In genomic region chr21:35658242-35658641, GRCh38 we compare ENCODE assay signal across 13 cellular contexts.
A peak's percentile ranks its signal among the peaks of the same experiment; 100 is the strongest.
DNase-seq lines count a peak whose midpoint lies in the region; ATAC-seq and TF ChIP-seq lines count a peak whose summit lies in the region.
"Had no signal": no experiment of that assay in that cellular context is flagged by ENCODE, and none has a peak within 500 bp of the region (broad histone marks: within the 10 kb centered on the region; RNA-seq: fewer than 3 reads in every experiment).

No MANE protein-coding gene starts in this region.

- TF ChIP-seq CTCF in fibroblast of the aortic adventitia (IDR thresholded peaks at IDR 0.05; ENCODE audit: insufficient read depth, low read length), result no peak
- no peak for TF ChIP-seq CTCF in thyroid gland (IDR thresholded peaks at IDR 0.05)
- TF ChIP-seq CTCF in Peyer's patch (IDR thresholded peaks at IDR 0.05), result no peak
- no peak for TF ChIP-seq CTCF in CD8-positive, alpha-beta T cell (IDR thresholded peaks at IDR 0.05)

- 25 to 30% methylated on average over 3 of the region's 3 CpGs for WGBS in thyroid gland, 2 donors

- TF ChIP-seq POLR2A in thyroid gland (IDR thresholded peaks at IDR 0.05) (no peak), Peyer's patch (IDR thresholded peaks at IDR 0.05) (no peak)

- H3K9me3 ChIP-seq in thyroid gland (no peaks in the 10 kb centered on the region), Peyer's patch (no peaks in the 10 kb centered on the region)
- H3K9me3 ChIP-seq in CD8-positive, alpha-beta T cell (ENCODE audit: low read length), result no peaks in the 10 kb centered on the region

- no peaks in the 10 kb centered on the region for H3K36me3 Mint-ChIP-seq in activated naive CD8-positive, alpha-beta T cell treated with anti-CD3 and anti-CD28 coated beads, Interleukin-2, amount 10 ng/mL, durations not matched to agents 7 days and 5 days
- no peaks in the 10 kb centered on the region for H3K36me3 Mint-ChIP-seq in activated naive CD8-positive, alpha-beta T cell treated with anti-CD3 and anti-CD28 coated beads for 36 hours
- no peaks in the 10 kb centered on the region for H3K36me3 Mint-ChIP-seq in CD8-positive, alpha-beta T cell

- no peaks in the 10 kb centered on the region for H3K27me3 ChIP-seq in thyroid gland
- H3K27me3 ChIP-seq in Peyer's patch, result no peaks in the 10 kb centered on the region
- no peaks in the 10 kb centered on the region for H3K27me3 ChIP-seq in CD8-positive, alpha-beta T cell (ENCODE audit: insufficient read depth, low read length)

- POLR2A ChIA-PET in activated naive CD8-positive, alpha-beta T cell treated with anti-CD3 and anti-CD28 coated beads, Interleukin-2, amount 10 ng/mL, durations not matched to agents 7 days and 5 days (lab: Charles Lee), result no interaction called here
- POLR2A ChIA-PET in CD8-positive, alpha-beta T cell (lab: Charles Lee), result no interaction called here

- H3K4me1 Mint-ChIP-seq in activated naive CD8-positive, alpha-beta T cell treated with anti-CD3 and anti-CD28 coated beads, Interleukin-2, amount 10 ng/mL, durations not matched to agents 7 days and 5 days, result peaks cover 16% of the 10 kb centered on the region
- peaks cover 8% of the 10 kb centered on the region for H3K4me1 Mint-ChIP-seq in activated naive CD8-positive, alpha-beta T cell treated with anti-CD3 and anti-CD28 coated beads for 36 hours
- peaks cover 8% of the 10 kb centered on the region for H3K4me1 Mint-ChIP-seq in CD8-positive, alpha-beta T cell (ENCODE audit: low read depth)
- H3K4me1 Mint-ChIP-seq: B cell, GM23338, neural crest cell had no signal

- H3K4me3 ChIP-seq in fibroblast of the aortic adventitia (ENCODE audit: low read depth, low read length) (no peak overlapping the region), thyroid gland (replicated peaks in 1 of 3) (no peak overlapping the region), Peyer's patch (no peak overlapping the region)
- no peak overlapping the region for H3K4me3 ChIP-seq in CD8-positive, alpha-beta T cell (ENCODE audit: low read depth, low read length)
- H3K4me3 ChIP-seq: GM23338, SK-N-MC had no signal

- intact Hi-C loops in thyroid gland (cut with DNase I), result no loop called here
- intact Hi-C loops in CD8-positive, alpha-beta T cell (cut with DNase I, micrococcal nuclease), result no loop called here

- peak overlapping the region; percentile 42 for H3K4me3 Mint-ChIP-seq in activated naive CD8-positive, alpha-beta T cell treated with anti-CD3 and anti-CD28 coated beads, Interleukin-2, amount 10 ng/mL, durations not matched to agents 7 days and 5 days
- no peak overlapping the region for H3K4me3 Mint-ChIP-seq in activated naive CD8-positive, alpha-beta T cell treated with anti-CD3 and anti-CD28 coated beads for 36 hours
- no peak overlapping the region for H3K4me3 Mint-ChIP-seq in CD8-positive, alpha-beta T cell
- H3K4me3 Mint-ChIP-seq: B cell, GM23338, neural crest cell had no signal

- peaks cover 6% of the 10 kb centered on the region for H3K27me3 Mint-ChIP-seq in activated naive CD8-positive, alpha-beta T cell treated with anti-CD3 and anti-CD28 coated beads, Interleukin-2, amount 10 ng/mL, durations not matched to agents 7 days and 5 days
- no peaks in the 10 kb centered on the region for H3K27me3 Mint-ChIP-seq in activated naive CD8-positive, alpha-beta T cell treated with anti-CD3 and anti-CD28 coated beads for 36 hours
- no peaks in the 10 kb centered on the region for H3K27me3 Mint-ChIP-seq in CD8-positive, alpha-beta T cell (ENCODE audit: low read depth)

- peak overlapping the region; percentile 65 for H3K27ac Mint-ChIP-seq in activated naive CD8-positive, alpha-beta T cell treated with anti-CD3 and anti-CD28 coated beads, Interleukin-2, amount 10 ng/mL, durations not matched to agents 7 days and 5 days
- no peak overlapping the region for H3K27ac Mint-ChIP-seq in activated naive CD8-positive, alpha-beta T cell treated with anti-CD3 and anti-CD28 coated beads for 36 hours
- no peak overlapping the region for H3K27ac Mint-ChIP-seq in CD8-positive, alpha-beta T cell
- H3K27ac Mint-ChIP-seq: B cell, GM23338 had no signal

- H3K36me3 ChIP-seq in thyroid gland (no peaks in the 10 kb centered on the region), Peyer's patch (no peaks in the 10 kb centered on the region)
- H3K36me3 ChIP-seq in CD8-positive, alpha-beta T cell (ENCODE audit: insufficient read depth, low read length), result no peaks in the 10 kb centered on the region

- CTCF ChIA-PET in CD8-positive, alpha-beta T cell (lab: Charles Lee), result no interaction called here

- no peak for DNase-seq in activated naive CD8-positive, alpha-beta T cell treated with anti-CD3 and anti-CD28 coated beads, Interleukin-2, amount 10 ng/mL, durations not matched to agents 7 days and 5 days
- no peak for DNase-seq in activated naive CD8-positive, alpha-beta T cell treated with anti-CD3 and anti-CD28 coated beads for 36 hours
- DNase-seq in SIG-M5 treated with dmso at 0.1 percent for 504 hours (lab: John Stamatoyannopoulos, UW; ENCODE audit: unreplicated experiment), result peak; percentile 85
- DNase-seq in fibroblast of the aortic adventitia (ENCODE audit: low read depth), result peak; percentile 73
- peak; percentile 3 to 8 for DNase-seq in thyroid gland
- DNase-seq in Peyer's patch, result no peak
- DNase-seq in DMS53 (lab: John Stamatoyannopoulos, UW), result no peak
- no peak for DNase-seq in CD8-positive, alpha-beta T cell
- DNase-seq: NCI-H1694 had no signal

- H3K27ac ChIP-seq in thyroid gland (no peak overlapping the region), Peyer's patch (no peak overlapping the region)
- no peak overlapping the region for H3K27ac ChIP-seq in CD8-positive, alpha-beta T cell (ENCODE audit: low read depth, low read length)
- H3K27ac ChIP-seq: SK-N-MC had no signal

- peak; percentile 61 for ATAC-seq in activated naive CD8-positive, alpha-beta T cell treated with anti-CD3 and anti-CD28 coated beads, Interleukin-2, amount 10 ng/mL, durations not matched to agents 7 days and 5 days (ENCODE audit: low read depth)
- no peak for ATAC-seq in CD8-positive, alpha-beta T cell
- ATAC-seq: GM23338 had no signal

- H3K9me3 Mint-ChIP-seq in activated naive CD8-positive, alpha-beta T cell treated with anti-CD3 and anti-CD28 coated beads, Interleukin-2, amount 10 ng/mL, durations not matched to agents 7 days and 5 days, result peaks cover 2% of the 10 kb centered on the region
- no peaks in the 10 kb centered on the region for H3K9me3 Mint-ChIP-seq in activated naive CD8-positive, alpha-beta T cell treated with anti-CD3 and anti-CD28 coated beads for 36 hours
- H3K9me3 Mint-ChIP-seq in CD8-positive, alpha-beta T cell, result no peaks in the 10 kb centered on the region
- H3K9me3 Mint-ChIP-seq: GM23338, neural crest cell had no signal

- H3K4me1 ChIP-seq in thyroid gland (peaks cover 0 to 8% of the 10 kb centered on the region in 2 donors), Peyer's patch (no peaks in the 10 kb centered on the region)
- H3K4me1 ChIP-seq in CD8-positive, alpha-beta T cell (ENCODE audit: insufficient read depth, low read length), result peaks cover 10% of the 10 kb centered on the region

Comparison
In these comparisons a context has a peak if more than half of its experiments do, and no peak if none do; other contexts are left out.
1. DNase-seq: peak in SIG-M5 treated with dmso at 0.1 percent for 504 hours (single experiment), fibroblast of the aortic adventitia (single experiment) and thyroid gland (2 of 2); none in activated naive CD8-positive, alpha-beta T cell treated with anti-CD3 and anti-CD28 coated beads, Interleukin-2, amount 10 ng/mL, durations not matched to agents 7 days and 5 days (single experiment), activated naive CD8-positive, alpha-beta T cell treated with anti-CD3 and anti-CD28 coated beads for 36 hours (single experiment), Peyer's patch (0 of 3), DMS53 (single experiment) and CD8-positive, alpha-beta T cell (0 of 7).